33 cellular contexts compared by ENCODE assay signal in genomic region chr7:91157579-91158320, GRCh38.
"Had no signal": no experiment of that assay in that cellular context is flagged by ENCODE, and none has a peak within 500 bp of the region (broad histone marks: within the 10 kb centered on the region; RNA-seq: fewer than 3 reads in every experiment).

No MANE protein-coding gene starts in this region.

- H3K9me3 ChIP-seq: gastrocnemius medialis, heart left ventricle had no signal

- H3K4me1 Mint-ChIP-seq: activated naive CD4-positive, alpha-beta T cell treated with anti-CD3 and anti-CD28 coated beads, Interleukin-2, amount 10 ng/mL, durations not matched to agents 7 days and 5 days; activated naive CD8-positive, alpha-beta T cell treated with anti-CD3 and anti-CD28 coated beads, Interleukin-2, amount 10 ng/mL, durations not matched to agents 7 days and 5 days; central memory CD8-positive, alpha-beta T cell; endodermal cell had no signal

- H3K4me3 Mint-ChIP-seq: activated B cell treated with CpG ODN at 0.5 μM for 24 hours; activated CD8-positive, alpha-beta T cell treated with anti-CD3 and anti-CD28 coated beads for 36 hours; activated naive CD4-positive, alpha-beta T cell treated with anti-CD3 and anti-CD28 coated beads, Interleukin-2, amount 10 ng/mL, durations not matched to agents 7 days and 5 days; activated naive CD8-positive, alpha-beta T cell treated with anti-CD3 and anti-CD28 coated beads, Interleukin-2, amount 10 ng/mL, durations not matched to agents 7 days and 5 days; activated T-cell treated with anti-CD3 and anti-CD28 coated beads, Interleukin-2, amount 50 U/mL, for 4 hours; activated T-helper 1 cell treated with anti-CD3 and anti-CD28 coated beads, Interleukin-12 subunit alpha, Interleukin-12 subunit beta, Interleukin-2, Interleukin-4 antibody, amounts not matched to agents 30 ng/mL and 10 ng/mL and 1 ng/mL, durations not matched to agents 14 hours and 24 hours and 36 hours; central memory CD8-positive, alpha-beta T cell; dendritic cell treated with granulocyte-macrophage colony-stimulating factor and Interleukin-4, amounts not matched to agents 40 ng/mL and 50 ng/mL, for 4 days; endodermal cell had no signal

- H3K36me3 ChIP-seq: brain microvascular endothelial cell, gastrocnemius medialis, heart left ventricle had no signal

- H3K4me1 ChIP-seq: gastrocnemius medialis, heart left ventricle had no signal

- H3K36me3 Mint-ChIP-seq: activated naive CD4-positive, alpha-beta T cell treated with anti-CD3 and anti-CD28 coated beads, Interleukin-2, amount 10 ng/mL, durations not matched to agents 7 days and 5 days; activated naive CD4-positive, alpha-beta T cell treated with anti-CD3 and anti-CD28 coated beads, Interleukin-2, amount 50 U/mL, for 72 hours; activated naive CD8-positive, alpha-beta T cell treated with anti-CD3 and anti-CD28 coated beads, Interleukin-2, amount 10 ng/mL, durations not matched to agents 7 days and 5 days had no signal

- DNase-seq: activated B cell treated with CpG ODN at 0.5 μM for 24 hours; activated CD4-positive, alpha-beta T cell treated with anti-CD3 and anti-CD28 coated beads for 48 hours; activated CD4-positive, alpha-beta T cell treated with anti-CD3 and anti-CD28 coated beads, Interleukin-2, amount 50 U/mL, for 1 hour; activated CD4-positive, alpha-beta T cell treated with anti-CD3 and anti-CD28 coated beads, Interleukin-2, amount 50 U/mL, for 48 hours; activated CD8-positive, alpha-beta memory T cell treated with anti-CD3 and anti-CD28 coated beads for 24 hours; activated CD8-positive, alpha-beta T cell treated with anti-CD3 and anti-CD28 coated beads for 36 hours; activated effector memory CD4-positive, alpha-beta T cell treated with anti-CD3 and anti-CD28 coated beads, Interleukin-2, amount 50 U/mL, for 16 hours; activated naive CD4-positive, alpha-beta T cell; activated naive CD4-positive, alpha-beta T cell treated with anti-CD3 and anti-CD28 coated beads, Interleukin-2, amount 10 ng/mL, durations not matched to agents 7 days and 5 days; activated naive CD8-positive, alpha-beta T cell treated with anti-CD3 and anti-CD28 coated beads, Interleukin-2, amount 10 ng/mL, durations not matched to agents 7 days and 5 days; activated T-cell treated with anti-CD3 and anti-CD28 coated beads, Interleukin-2, amount 50 U/mL, for 4 hours; amniotic stem cell; anterior cingulate cortex; brain microvascular endothelial cell; dorsolateral prefrontal cortex; effector memory CD4-positive, alpha-beta T cell; endodermal cell; foreskin fibroblast; gastrocnemius medialis; glutamatergic neuron; heart left ventricle; T-helper 2 cell had no signal

- H3K9me3 Mint-ChIP-seq: activated B cell treated with CpG ODN at 0.5 μM for 24 hours; activated CD8-positive, alpha-beta T cell treated with anti-CD3 and anti-CD28 coated beads for 36 hours; activated naive CD4-positive, alpha-beta T cell treated with anti-CD3 and anti-CD28 coated beads, Interleukin-2, amount 10 ng/mL, durations not matched to agents 7 days and 5 days; activated naive CD4-positive, alpha-beta T cell treated with anti-CD3 and anti-CD28 coated beads, Interleukin-2, amount 50 U/mL, for 72 hours; activated naive CD8-positive, alpha-beta T cell treated with anti-CD3 and anti-CD28 coated beads, Interleukin-2, amount 10 ng/mL, durations not matched to agents 7 days and 5 days; activated T-cell treated with anti-CD3 and anti-CD28 coated beads, Interleukin-2, amount 50 U/mL, for 4 hours; activated T-helper 1 cell treated with anti-CD3 and anti-CD28 coated beads, Interleukin-12 subunit alpha, Interleukin-12 subunit beta, Interleukin-2, Interleukin-4 antibody, amounts not matched to agents 30 ng/mL and 10 ng/mL and 1 ng/mL, durations not matched to agents 14 hours and 24 hours and 36 hours; activated T-helper 2 cell treated with anti-CD3 and anti-CD28 coated beads, Interferon-gamma antibody, Interleukin-2, Interleukin-4, amounts not matched to agents 10 μg/mL and 5 μg/mL and 100 μg/mL, durations not matched to agents 14 hours and 24 hours and 36 hours; dendritic cell treated with granulocyte-macrophage colony-stimulating factor and Interleukin-4, amounts not matched to agents 40 ng/mL and 50 ng/mL, for 4 days; endodermal cell had no signal

- H3K4me3 ChIP-seq: coronary artery, dorsolateral prefrontal cortex, gastrocnemius medialis, heart left ventricle had no signal

- H3K27me3 Mint-ChIP-seq: activated B cell treated with CpG ODN at 0.5 μM for 24 hours; activated naive CD4-positive, alpha-beta T cell treated with anti-CD3 and anti-CD28 coated beads, Interleukin-2, amount 10 ng/mL, durations not matched to agents 7 days and 5 days; activated naive CD8-positive, alpha-beta T cell treated with anti-CD3 and anti-CD28 coated beads, Interleukin-2, amount 10 ng/mL, durations not matched to agents 7 days and 5 days; central memory CD8-positive, alpha-beta T cell; dendritic cell treated with granulocyte-macrophage colony-stimulating factor and Interleukin-4, amounts not matched to agents 40 ng/mL and 50 ng/mL, for 4 days had no signal

- ATAC-seq: activated CD4-positive, CD25-positive, alpha-beta regulatory T cell treated with anti-CD3 and anti-CD28 coated beads, Interleukin-2, amount 50 U/mL, for 24 hours; activated CD8-positive, alpha-beta T cell treated with anti-CD3 and anti-CD28 coated beads for 36 hours; activated naive CD4-positive, alpha-beta T cell treated with anti-CD3 and anti-CD28 coated beads, Interleukin-2, amount 50 U/mL, for 72 hours; activated T-cell treated with anti-CD3 and anti-CD28 coated beads, Interleukin-2, amount 50 U/mL, for 4 hours; esophagus mucosa; gastrocnemius medialis; heart left ventricle had no signal

- FAIRE-seq: astrocyte, bronchial epithelial cell had no signal

- H3K27ac Mint-ChIP-seq: activated B cell treated with CpG ODN at 0.5 μM for 24 hours; activated CD8-positive, alpha-beta T cell treated with anti-CD3 and anti-CD28 coated beads for 36 hours; activated naive CD4-positive, alpha-beta T cell treated with anti-CD3 and anti-CD28 coated beads, Interleukin-2, amount 10 ng/mL, durations not matched to agents 7 days and 5 days; activated naive CD4-positive, alpha-beta T cell treated with anti-CD3 and anti-CD28 coated beads, Interleukin-2, amount 50 U/mL, for 72 hours; activated naive CD8-positive, alpha-beta T cell treated with anti-CD3 and anti-CD28 coated beads, Interleukin-2, amount 10 ng/mL, durations not matched to agents 7 days and 5 days; activated T-helper 1 cell treated with anti-CD3 and anti-CD28 coated beads, Interleukin-12 subunit alpha, Interleukin-12 subunit beta, Interleukin-2, Interleukin-4 antibody, amounts not matched to agents 30 ng/mL and 10 ng/mL and 1 ng/mL, durations not matched to agents 14 hours and 24 hours and 36 hours; activated T-helper 2 cell treated with anti-CD3 and anti-CD28 coated beads, Interferon-gamma antibody, Interleukin-2, Interleukin-4, amounts not matched to agents 10 μg/mL and 5 μg/mL and 100 μg/mL, durations not matched to agents 14 hours and 24 hours and 36 hours; dendritic cell treated with granulocyte-macrophage colony-stimulating factor and Interleukin-4, amounts not matched to agents 40 ng/mL and 50 ng/mL, for 4 days; endodermal cell had no signal

- H3K27ac ChIP-seq: brain microvascular endothelial cell, coronary artery, gastrocnemius medialis, heart left ventricle, VCaP had no signal
